In genomic region chr17:72843591-72843990, GRCh38 we compare ENCODE assay signal across 19 cellular contexts.
DNase-seq lines count a peak whose midpoint lies in the region; ATAC-seq, FAIRE-seq and TF ChIP-seq lines count a peak whose summit lies in the region.
"Had no signal": no experiment of that assay in that cellular context is flagged by ENCODE, and none has a peak within 500 bp of the region (broad histone marks: within the 10 kb centered on the region; RNA-seq: fewer than 3 reads in every experiment).

No MANE protein-coding gene starts in this region.

- no peak for FAIRE-seq in A549 (lab: Jason Lieb, UNC)
- FAIRE-seq in urothelium cell line (lab: Jason Lieb, UNC): peak; percentile 13
- FAIRE-seq: GM12878, GM19239, H1, K562 had no signal

- TF ChIP-seq EP300 in A549 (IDR thresholded peaks at IDR 0.05): no peak

- ATAC-seq in A549 (peak; percentile 56 to 67; a peak in 4 of 6 replicates), HG03521 (IDR thresholded peaks at IDR 0.05; ENCODE audit: unreplicated experiment) (no peak)
- ATAC-seq: GM12878, K562 had no signal

- TF ChIP-seq RAD21 in A549 (conservative IDR thresholded peaks at IDR 0.05 in 1 of 2, IDR thresholded peaks at IDR 0.05 in 1 of 2): no peak

- H3K4me3 ChIP-seq in A549: no peak overlapping the region
- H3K4me3 ChIP-seq: GM12878, K562 had no signal

- WGBS in A549 (ENCODE audit: missing lambda C conversion rate): 51% methylated on average over 6 of the region's 6 CpGs

- peak overlapping the region; percentile 39; the same call in 2 of the 3 replicates for H3K4me2 ChIP-seq in A549

- H3K27ac ChIP-seq in A549: no peak overlapping the region
- H3K27ac ChIP-seq: C4-2B had no signal

- CTCF ChIA-PET in A549 (lab: Yijun Ruan, JAX): interaction anchor here (1.2 to 1.8 kb wide), 3 partner anchors 9 to 225 kb away, joined by 3 to 4 read pairs (median 4); no protein-coding TSS in a partner anchor

- no peak for TF ChIP-seq POLR2A in A549 (IDR thresholded peaks at IDR 0.05; ENCODE audit: low read length)

- peaks cover 13% of the 10 kb centered on the region for H3K4me1 ChIP-seq in A549

- POLR2A ChIA-PET in A549 (lab: Yijun Ruan, JAX): interaction anchor here (0.7 kb wide), 1 partner anchor 22 kb away, joined by 3 read pairs; no protein-coding TSS in a partner anchor

- 0 out of 3 replicates have a peak, but pooled peaks cover 5% of the 10 kb centered on the region for H3K9me3 ChIP-seq in A549

- TF ChIP-seq CTCF in A549 (IDR thresholded peaks at IDR 0.05): no peak

- DNase-seq in A549 (ENCODE audit: low read depth in 1 of 2, low spot score in 1 of 2) (peak in 1 of 2 experiments; percentile 46), HuH-7 (ENCODE audit: low spot score) (peak; percentile 28), kidney tubule cell (ENCODE audit: low spot score) (peak; percentile 29), urothelium cell line (ENCODE audit: low spot score) (no peak), AG08396 (ENCODE audit: low spot score) (no peak)
- DNase-seq: ACHN; AML-193; CD4-positive, alpha-beta T cell; DMS153; DND-41; EL; H9; IMR-90 had no signal

TF ChIP-seq in A549, 52 proteins besides CTCF, POLR2A, EP300 and RAD21:
- no peak for TF ChIP-seq SMC3 (IDR thresholded peaks at IDR 0.05)
- TF ChIP-seq POLR2AphosphoS2 (conservative IDR thresholded peaks at IDR 0.05; ENCODE audit: low read length): no peak
- no peak for TF ChIP-seq NFE2L2 (conservative IDR thresholded peaks at IDR 0.05; ENCODE audit: low read length)
- no peak for TF ChIP-seq HOXA7 (CRISPR knock-in tag; IDR thresholded peaks at IDR 0.05)
- TF ChIP-seq REST (IDR thresholded peaks at IDR 0.05): no peak
- TF ChIP-seq E2F6 (IDR thresholded peaks at IDR 0.05; ENCODE audit: borderline replicate concordance, low read depth): no peak
- TF ChIP-seq USF2 (IDR thresholded peaks at IDR 0.05): no peak
- no peak for TF ChIP-seq NPAS2 (CRISPR knock-in tag; IDR thresholded peaks at IDR 0.05; ENCODE audit: borderline replicate concordance)
- no peak for TF ChIP-seq MAZ (IDR thresholded peaks at IDR 0.05; ENCODE audit: borderline replicate concordance, low read depth, low read length)
- no peak for TF ChIP-seq CEBPB (IDR thresholded peaks at IDR 0.05)

Comparison
In these comparisons a context has a peak if more than half of its experiments do, and no peak if none do; other contexts are left out.
1. DNase-seq: peak in HuH-7 (single experiment) and kidney tubule cell (single experiment); none in urothelium cell line (single experiment) and AG08396 (single experiment).